Comparison of ENCODE assay signal across 23 cellular contexts in the genomic region with DNA sequence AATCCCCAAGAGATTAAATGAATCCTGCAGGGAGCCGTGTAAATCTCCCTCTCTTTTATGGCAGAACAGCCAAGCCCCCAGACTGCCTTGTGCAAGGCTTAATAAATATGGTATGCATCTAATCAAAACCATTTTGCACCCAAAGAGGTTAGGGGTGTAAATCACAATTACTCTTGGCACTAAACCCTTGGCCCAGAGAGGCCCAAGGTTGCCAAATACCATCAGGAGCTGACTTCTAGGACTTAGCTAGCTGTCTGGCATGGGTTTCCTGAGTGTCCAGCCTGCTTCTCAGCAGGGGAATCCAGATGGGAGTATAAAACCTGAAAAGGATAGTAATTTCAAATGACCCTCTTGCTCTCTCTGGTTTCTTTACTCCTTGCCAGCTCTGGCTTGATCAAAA.
"Had no signal": no experiment of that assay in that cellular context is flagged by ENCODE, and none has a peak within 500 bp of the region (broad histone marks: within the 10 kb centered on the region; RNA-seq: fewer than 3 reads in every experiment).

No MANE protein-coding gene starts in this region.

- H3K9me3 ChIP-seq: SK-N-SH had no signal

- H3K27ac ChIP-seq: brain microvascular endothelial cell, cardiac muscle cell, VCaP had no signal

- H3K4me3 ChIP-seq: cardiac muscle cell, K562 had no signal

- H3K27me3 ChIP-seq: brain microvascular endothelial cell, cardiac muscle cell had no signal

- H3K36me3 ChIP-seq: brain microvascular endothelial cell, cardiac muscle cell had no signal

- DNase-seq: activated CD4-positive, alpha-beta T cell treated with anti-CD3 and anti-CD28 coated beads for 36 hours; activated CD8-positive, alpha-beta memory T cell treated with anti-CD3 and anti-CD28 coated beads, Interleukin-2, amount 50 U/mL, for 48 hours; activated CD8-positive, alpha-beta T cell treated with anti-CD3 and anti-CD28 coated beads, Interleukin-2, amount 10 ng/mL, durations not matched to agents 7 days and 5 days; activated effector memory CD4-positive, alpha-beta T cell treated with Interleukin-2 at 50 U/mL for 16 hours; activated naive CD4-positive, alpha-beta T cell; activated T-cell treated with anti-CD3 and anti-CD28 coated beads, Interleukin-2, amount 50 U/mL, for 1 hour; brain microvascular endothelial cell; Karpas-422; NCI-H1105 treated with DMSO at 0.1 percent for 48 hours; NCI-H1436 treated with DMSO at 0.1 percent for 48 hours; NCI-H187; NCI-H2081; NCI-H446 treated with DMSO at 0.1 percent for 48 hours; NCI-H524 treated with DMSO at 0.1 percent for 48 hours; NCI-H774; NK-92 treated with Interleukin-12 subunit alpha and Interleukin-12 subunit beta, amount 100 ng/mL, for 24 hours; OCI-M1; RPMI8226; SK-N-SH; T-helper 1 cell had no signal
